9 cellular contexts compared by ENCODE assay signal in genomic region chr22:23119492-23120414, GRCh38. TPM values are rescaled to one million over a fixed set of nuclear protein-coding genes. Genes with fewer than 3 reads are reported as not detected.
DNase-seq lines count a peak whose midpoint lies in the region; ATAC-seq and TF ChIP-seq lines count a peak whose summit lies in the region.
"Had no signal": no experiment of that assay in that cellular context is flagged by ENCODE, and none has a peak within 500 bp of the region (broad histone marks: within the 10 kb centered on the region; RNA-seq: fewer than 3 reads in every experiment).

No MANE protein-coding gene starts in this region.

- H3K36me3 ChIP-seq in gastrocnemius medialis: no peaks in the 10 kb centered on the region

- in situ Hi-C loops in gastrocnemius medialis (cut with MboI; ENCODE audit: low sequenced_read_pairs in 4 of 4): loop anchor here in 2 of 4 donors (10.0 kb wide), 2 partner anchors 155 to 265 kb away; no protein-coding TSS in a partner anchor

- H3K4me3 ChIP-seq in gastrocnemius medialis: no peak overlapping the region

- H3K27me3 ChIP-seq in gastrocnemius medialis: no peaks in the 10 kb centered on the region

- H3K27ac ChIP-seq in gastrocnemius medialis: no peak overlapping the region
- H3K27ac ChIP-seq: RWPE1 had no signal

- TF ChIP-seq POLR2A in gastrocnemius medialis (IDR thresholded peaks at IDR 0.05): no peak

- no peaks in the 10 kb centered on the region for H3K9me3 ChIP-seq in gastrocnemius medialis

- H3K4me1 ChIP-seq in gastrocnemius medialis: peaks cover 0 to 5% of the 10 kb centered on the region in 2 donors

- DNase-seq in GM20000 (ENCODE audit: low spot score): peak; percentile 32
- DNase-seq in activated CD4-positive, alpha-beta T cell treated with anti-CD3 and anti-CD28 coated beads, Interleukin-2, amount 50 U/mL, for 4 hours: peak; percentile 41 to 44
- peak; percentile 73 for DNase-seq in central memory CD4-positive, alpha-beta T cell
- DNase-seq in stimulated activated CD4-positive, alpha-beta T cell treated with anti-CD3 and anti-CD28 coated beads, Interleukin-4, amount 100 ng/mL, for 24 hours: peak; percentile 69
- DNase-seq in glomerular visceral epithelial cell (ENCODE audit: extremely low spot score): no peak
- no peak for DNase-seq in gastrocnemius medialis

- TF ChIP-seq CTCF in GM20000 (IDR thresholded peaks at IDR 0.05; ENCODE audit: extremely low read depth, missing control alignments) (no peak), gastrocnemius medialis (IDR thresholded peaks at IDR 0.05 in 4 of 5, conservative IDR thresholded peaks at IDR 0.05 in 1 of 5) (no peak)

- intact Hi-C loops in gastrocnemius medialis (cut with DNase I; ENCODE audit: low total_unique reads): no loop called here

- ATAC-seq in HG02610 (IDR thresholded peaks at IDR 0.05; ENCODE audit: unreplicated experiment) (no peak), gastrocnemius medialis (no peak), HG03108 (IDR thresholded peaks at IDR 0.05; ENCODE audit: unreplicated experiment) (no peak)

RNA-seq across cellular contexts. Expression of gene RSPH14, which starts 22.0 kb away (rescaled TPM):
- total RNA-seq in gastrocnemius medialis: not detected

RNA-seq across cellular contexts. Expression of gene RAB36, which starts 25.5 kb away (rescaled TPM):
- total RNA-seq in gastrocnemius medialis: under 1 TPM in 2 of 4 donors, not detected in 2; 0.35 to 0.55 TPM

RNA-seq across cellular contexts. Expression of gene GNAZ, which starts 49.4 kb away (rescaled TPM):
- total RNA-seq in gastrocnemius medialis: 1 to 10 TPM in 3 of 4 donors, under 1 TPM in 1; 0.92 to 3.1 (median 2.6) TPM

Comparison
In these comparisons a context has a peak if more than half of its experiments do, and no peak if none do; other contexts are left out.
1. DNase-seq: peak in GM20000 (single experiment), activated CD4-positive, alpha-beta T cell treated with anti-CD3 and anti-CD28 coated beads, Interleukin-2, amount 50 U/mL, for 4 hours (2 of 2), central memory CD4-positive, alpha-beta T cell (single experiment) and stimulated activated CD4-positive, alpha-beta T cell treated with anti-CD3 and anti-CD28 coated beads, Interleukin-4, amount 100 ng/mL, for 24 hours (single experiment); none in glomerular visceral epithelial cell (single experiment) and gastrocnemius medialis (0 of 2).